22 cellular contexts compared by ENCODE assay signal in the genomic region with DNA sequence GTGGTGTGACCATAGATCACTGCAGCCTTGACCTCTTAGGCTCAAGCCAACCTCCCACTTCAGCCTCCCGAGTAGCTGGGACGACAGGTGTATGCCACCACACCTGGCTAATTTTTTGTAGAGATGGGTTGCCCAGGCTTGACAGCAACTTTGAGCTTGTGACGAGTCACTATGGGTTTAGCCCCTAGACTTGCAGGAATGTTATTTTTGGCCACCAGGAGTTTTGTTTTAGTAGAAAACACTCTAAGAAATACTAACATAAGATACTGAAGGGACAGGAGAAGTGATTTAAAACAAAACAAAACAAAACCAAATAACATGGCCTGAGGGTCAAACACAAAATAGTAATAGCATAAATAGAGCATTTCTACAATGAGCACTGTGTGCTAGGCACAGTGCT. TPM values are rescaled to one million over a fixed set of nuclear protein-coding genes. Genes with fewer than 3 reads are reported as not detected.
DNase-seq lines count a peak whose midpoint lies in the region; ATAC-seq and TF ChIP-seq lines count a peak whose summit lies in the region.
"Had no signal": no experiment of that assay in that cellular context is flagged by ENCODE, and none has a peak within 500 bp of the region (broad histone marks: within the 10 kb centered on the region; RNA-seq: fewer than 3 reads in every experiment).

No MANE protein-coding gene starts in this region.

- H3K27ac Mint-ChIP-seq in endodermal cell, result no peak overlapping the region
- H3K27ac Mint-ChIP-seq in osteocyte (ENCODE audit: unreplicated experiment), result peak overlapping the region; percentile 56
- H3K27ac Mint-ChIP-seq: B cell; CD8-positive, alpha-beta T cell had no signal

- H2BK20ac ChIP-seq in IMR-90 (ENCODE audit: low read depth, low read length), result no peak overlapping the region

- no peak overlapping the region for H2AFZ ChIP-seq in IMR-90 (replicated peaks; ENCODE audit: low read length, poor library complexity)
- H2AFZ ChIP-seq: PC-9 had no signal

- H3K36me3 Mint-ChIP-seq in endodermal cell (ENCODE audit: low read depth) (peaks cover 60% of the 10 kb centered on the region), osteocyte (ENCODE audit: unreplicated experiment) (peaks cover 31% of the 10 kb centered on the region)

- H3K4me3 ChIP-seq in IMR-90 (ENCODE audit: insufficient read depth, low read depth, low read length) (no peak overlapping the region), endodermal cell (ENCODE audit: low read length) (no peak overlapping the region)
- H3K4me3 ChIP-seq: K562, MG63, PC-9, SJCRH30 had no signal

- dilution Hi-C loops in IMR-90 (cut with HindIII; ENCODE audit: low sequenced_read_pairs, unreplicated experiment), result no loop called here

- no peak overlapping the region for H4K91ac ChIP-seq in IMR-90 (ENCODE audit: insufficient read depth, low read depth, low read length)

- CTCF ChIA-PET in IMR-90 (lab: Yijun Ruan, JAX), result interaction anchor here (0.7 to 1.2 kb wide), 2 partner anchors 38 to 65 kb away, joined by 3 read pairs; no protein-coding TSS in a partner anchor

- no CpG with 5 or more reads among the region's 3 CpGs for WGBS in IMR-90 (ENCODE audit: extremely low coverage in 2 of 2, insufficient read length in 1 of 2), 2 experiments
- 80% methylated on average over 3 of the region's 3 CpGs; no CpG with 5 or more reads in 1 of the 2 experiments for WGBS in endodermal cell (ENCODE audit: insufficient coverage in 1 of 2, insufficient read length in 1 of 2), 2 experiments

- no TSS peak for BruUV-seq in IMR-90 (replicated peaks; lab: Mats Ljungman, UMichigan)

- H3K4me1 Mint-ChIP-seq in endodermal cell (no peaks in the 10 kb centered on the region), osteocyte (ENCODE audit: unreplicated experiment) (peaks cover 14% of the 10 kb centered on the region)
- H3K4me1 Mint-ChIP-seq: B cell had no signal

- H2BK15ac ChIP-seq in IMR-90 (ENCODE audit: low read depth, low read length), result no peak overlapping the region

- H2AK9ac ChIP-seq in IMR-90 (replicated peaks; ENCODE audit: low read depth, low read length, poor library complexity), result no peak overlapping the region

- TF ChIP-seq POLR2A in IMR-90 (IDR thresholded peaks at IDR 0.05; ENCODE audit: low read depth, low read length), result no peak

- H3K9me3 Mint-ChIP-seq in endodermal cell (no peaks in the 10 kb centered on the region), osteocyte (ENCODE audit: unreplicated experiment) (no peaks in the 10 kb centered on the region)
- H3K9me3 Mint-ChIP-seq: CD8-positive, alpha-beta T cell had no signal

- no peak overlapping the region for H3K14ac ChIP-seq in IMR-90 (replicated peaks; ENCODE audit: low read depth, low read length)

- H3K27ac ChIP-seq in IMR-90 (ENCODE audit: insufficient read depth, low read length) (no peak overlapping the region), endodermal cell (ENCODE audit: low read depth, low read length) (no peak overlapping the region)
- H3K27ac ChIP-seq: C4-2B, PC-9, SJCRH30 had no signal

- peaks cover 13% of the 10 kb centered on the region for H3K36me3 ChIP-seq in IMR-90 (ENCODE audit: control insufficient read depth, insufficient read depth, low read length)
- H3K36me3 ChIP-seq in endodermal cell (ENCODE audit: control insufficient read depth, insufficient read depth, low read length), result peaks cover 80% of the 10 kb centered on the region

- H3K56ac ChIP-seq in IMR-90 (ENCODE audit: extremely low read depth, insufficient read depth, low read length), result no peak overlapping the region

- H2AK5ac ChIP-seq in IMR-90 (ENCODE audit: low read depth, low read length), result no peak overlapping the region

- POLR2A ChIA-PET in IMR-90 (lab: Charles Lee; ENCODE audit: unreplicated experiment), result interaction anchor here (0.7 kb wide), 1 partner anchor 18 kb away, joined by 3 read pairs; no protein-coding TSS in a partner anchor

- no peak overlapping the region for H3K4ac ChIP-seq in IMR-90 (ENCODE audit: low read depth, low read length)

- no peak overlapping the region for H3K4me2 ChIP-seq in IMR-90 (ENCODE audit: low read depth, low read length)
- H3K4me2 ChIP-seq: PC-9 had no signal

- no peak overlapping the region for H3K18ac ChIP-seq in IMR-90 (ENCODE audit: low read depth, low read length)

- no peaks in the 10 kb centered on the region; the same call in 1 of the 2 replicates for H4K20me1 ChIP-seq in IMR-90 (ENCODE audit: insufficient read depth, low read length)

- H3K9me3 ChIP-seq in IMR-90 (ENCODE audit: control insufficient read depth, insufficient read depth, low read length), result no peaks in the 10 kb centered on the region
- no peaks in the 10 kb centered on the region for H3K9me3 ChIP-seq in endodermal cell (ENCODE audit: control insufficient read depth, low read length)
- H3K9me3 ChIP-seq: MG63, SJCRH30 had no signal

- DNase-seq in ELR (ENCODE audit: low read depth) (peak; percentile 16), IMR-90 (no peak), endodermal cell (peak; percentile 3), osteocyte (ENCODE audit: extremely low spot score, unreplicated experiment) (no peak), NCI-H1105 (lab: John Stamatoyannopoulos, UW) (no peak), COLO668 (lab: John Stamatoyannopoulos, UW; ENCODE audit: unreplicated experiment) (no peak)
- DNase-seq: CD8-positive, alpha-beta T cell; DMS79 treated with DMSO at 0.1 percent for 48 hours; Kasumi-1; MG63; NCI-H2029; NCI-H446 treated with DMSO at 0.1 percent for 48 hours; NCI-H526 treated with DMSO at 0.1 percent for 48 hours; PC-9; SJCRH30 had no signal

- H3K9ac ChIP-seq in IMR-90 (ENCODE audit: low read depth, low read length), result no peak overlapping the region
- H3K9ac ChIP-seq in endodermal cell (ENCODE audit: extremely low read depth, low read length, poor library complexity, severe bottlenecking), result no peak overlapping the region

- H4K5ac ChIP-seq in IMR-90 (ENCODE audit: low read depth, low read length), result no peak overlapping the region

- no peaks in the 10 kb centered on the region for H3K27me3 Mint-ChIP-seq in endodermal cell (ENCODE audit: insufficient read depth)
- no peaks in the 10 kb centered on the region for H3K27me3 Mint-ChIP-seq in osteocyte (ENCODE audit: unreplicated experiment)
- H3K27me3 Mint-ChIP-seq: B cell had no signal

- intact Hi-C loops in IMR-90 (cut with micrococcal nuclease), result no loop called here

- TF ChIP-seq RAD21 in IMR-90 (IDR thresholded peaks at IDR 0.05; ENCODE audit: low read length), result no peak

- no peak overlapping the region for H4K8ac ChIP-seq in IMR-90 (ENCODE audit: low read depth in 2 of 2, low read length in 2 of 2)

- H3K4me1 ChIP-seq in IMR-90 (ENCODE audit: control insufficient read depth, insufficient read depth, low read length) (peaks cover 8% of the 10 kb centered on the region; the same call in 1 of the 2 replicates), endodermal cell (ENCODE audit: control insufficient read depth, insufficient read depth, low read length) (no peaks in the 10 kb centered on the region)
- H3K4me1 ChIP-seq: SJCRH30 had no signal

- no peak for TF ChIP-seq CTCF in IMR-90 (conservative IDR thresholded peaks at IDR 0.05; ENCODE audit: low read depth, low read length)
- no peak for TF ChIP-seq CTCF in endodermal cell (conservative IDR thresholded peaks at IDR 0.05)
- TF ChIP-seq CTCF in osteocyte (IDR thresholded peaks at IDR 0.05), result no peak

- in situ Hi-C loops in IMR-90 (cut with MboI; ENCODE audit: low sequenced_read_pairs), result no loop called here

- H3K23ac ChIP-seq in IMR-90 (ENCODE audit: low read depth, low read length), result no peak overlapping the region

- no peak overlapping the region for H3K4me3 Mint-ChIP-seq in endodermal cell
- no peak overlapping the region for H3K4me3 Mint-ChIP-seq in osteocyte (ENCODE audit: unreplicated experiment)
- H3K4me3 Mint-ChIP-seq: B cell; CD8-positive, alpha-beta T cell had no signal

- H3K9me1 ChIP-seq in IMR-90 (ENCODE audit: insufficient read depth, low read length), result peaks cover 2% of the 10 kb centered on the region

- H3K27me3 ChIP-seq in IMR-90 (ENCODE audit: control insufficient read depth, insufficient read depth, low read length) (no peaks in the 10 kb centered on the region), endodermal cell (ENCODE audit: control insufficient read depth, insufficient read depth, low read length, poor library complexity, severe bottlenecking) (no peaks in the 10 kb centered on the region)
- H3K27me3 ChIP-seq: MG63, SJCRH30 had no signal

- ATAC-seq in IMR-90 (ENCODE audit: low read depth) (peak; percentile 45; the same call in 1 of the 2 replicates), HG03045 (IDR thresholded peaks at IDR 0.05; ENCODE audit: unreplicated experiment) (no peak)
- ATAC-seq: CD8-positive, alpha-beta T cell; HCT116; K562; Right ventricle myocardium inferior; SK-N-SH treated with all-trans-retinoic acid at 6 μM for 48 hours had no signal

- H2BK5ac ChIP-seq in IMR-90 (ENCODE audit: low read depth, low read length, poor library complexity, severe bottlenecking), result no peak overlapping the region

- peaks cover 9 to 22% of the 10 kb centered on the region in 2 experiments for H3K79me1 ChIP-seq in IMR-90 (ENCODE audit: low read depth in 1 of 2, low read length in 2 of 2)

- H2BK120ac ChIP-seq in IMR-90 (ENCODE audit: low read depth, low read length), result no peak overlapping the region

TF ChIP-seq in IMR-90, 13 proteins besides CTCF, POLR2A, EP300 and RAD21 (continues in another document):
- TF ChIP-seq, protein P1, sequence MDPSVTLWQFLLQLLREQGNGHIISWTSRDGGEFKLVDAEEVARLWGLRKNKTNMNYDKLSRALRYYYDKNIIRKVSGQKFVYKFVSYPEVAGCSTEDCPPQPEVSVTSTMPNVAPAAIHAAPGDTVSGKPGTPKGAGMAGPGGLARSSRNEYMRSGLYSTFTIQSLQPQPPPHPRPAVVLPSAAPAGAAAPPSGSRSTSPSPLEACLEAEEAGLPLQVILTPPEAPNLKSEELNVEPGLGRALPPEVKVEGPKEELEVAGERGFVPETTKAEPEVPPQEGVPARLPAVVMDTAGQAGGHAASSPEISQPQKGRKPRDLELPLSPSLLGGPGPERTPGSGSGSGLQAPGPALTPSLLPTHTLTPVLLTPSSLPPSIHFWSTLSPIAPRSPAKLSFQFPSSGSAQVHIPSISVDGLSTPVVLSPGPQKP (IDR thresholded peaks at IDR 0.05; ENCODE audit: borderline replicate concordance, low read depth, low read length), result no peak
- TF ChIP-seq CEBPB (IDR thresholded peaks at IDR 0.05; ENCODE audit: low read depth, low read length), result no peak

RNA-seq across cellular contexts. Expression of a gene that starts 26.4 kb away (rescaled TPM):
- total RNA-seq in IMR-90 (2012; rRNA removed), result 31.9 and 35.0 TPM in 2 replicates
- 15.9 and 18.8 TPM in 2 replicates for polyA plus RNA-seq in IMR-90 (2012; rRNA removed)
- 5.3 and 7.6 TPM in 2 replicates for polyA plus RNA-seq in IMR-90 (2012; cell fraction: cytosol; rRNA removed)
- 1.7 and 11.2 TPM in 2 replicates for polyA plus RNA-seq in IMR-90 (2012; cell fraction: nucleus; rRNA removed; ENCODE audit: low replicate concordance)
- total RNA-seq in endodermal cell, result 10 to 100 TPM; 57.8 to 68.1 TPM
- polyA plus RNA-seq in endodermal cell (2013, experiment 1 of 2), result 41.3 TPM
- polyA plus RNA-seq in endodermal cell (2013, experiment 2 of 2), result 38.5 TPM
- 49.1 and 49.8 TPM in 2 replicates for total RNA-seq in osteocyte

RNA-seq across cellular contexts. Expression of a gene that starts 27.0 kb away (rescaled TPM):
- total RNA-seq in IMR-90 (2012; rRNA removed), result 18.8 and 33.1 TPM in 2 replicates
- 25.0 and 38.3 TPM in 2 replicates for polyA plus RNA-seq in IMR-90 (2012; rRNA removed)
- 9.1 and 12.6 TPM in 2 replicates for polyA plus RNA-seq in IMR-90 (2012; cell fraction: cytosol; rRNA removed)
- 14.4 and 41.8 TPM in 2 replicates for polyA plus RNA-seq in IMR-90 (2012; cell fraction: nucleus; rRNA removed; ENCODE audit: low replicate concordance)
- total RNA-seq in endodermal cell, result 10 to 100 TPM; 71.5 to 77.1 TPM
- 62.9 TPM for polyA plus RNA-seq in endodermal cell (2013, experiment 1 of 2)
- polyA plus RNA-seq in endodermal cell (2013, experiment 2 of 2), result 60.4 TPM
- 55.8 and 57.4 TPM in 2 replicates for total RNA-seq in osteocyte

Comparison
In these comparisons a context has a peak if more than half of its experiments do, and no peak if none do; other contexts are left out.
1. DNase-seq: peak in ELR (single experiment) and endodermal cell (single experiment); none in IMR-90 (single experiment), osteocyte (single experiment), NCI-H1105 (single experiment) and COLO668 (single experiment).